Comparison of ENCODE assay signal across 19 cellular contexts in the genomic region with DNA sequence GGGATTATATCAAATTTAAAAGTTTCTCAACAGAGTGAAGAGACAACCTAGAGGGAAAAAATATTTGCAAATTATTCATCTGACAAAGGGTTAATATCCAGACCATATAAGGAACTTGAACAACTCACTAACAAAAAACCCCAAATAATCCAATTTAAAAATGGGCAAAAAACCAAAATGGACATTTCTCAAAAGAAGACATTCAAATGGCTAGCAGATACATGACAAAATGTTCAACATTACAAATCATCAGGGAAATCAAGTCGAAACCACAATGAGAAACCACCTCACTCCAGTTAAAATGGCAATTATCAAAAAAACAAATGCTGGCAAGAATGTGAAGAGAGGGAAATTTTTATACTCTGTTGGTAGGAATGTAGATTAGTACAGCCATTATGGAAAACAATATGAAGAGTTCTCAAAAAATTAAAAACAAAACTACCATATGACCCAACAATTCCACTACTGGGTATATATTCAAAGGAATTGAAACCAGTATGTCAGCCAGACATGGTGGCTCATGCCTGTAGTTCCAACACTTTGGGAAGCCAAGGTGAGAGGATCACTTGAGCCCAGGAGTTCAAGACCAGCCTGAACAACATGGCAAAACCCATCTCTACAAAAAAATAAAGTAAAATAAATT.
"Had no signal": no experiment of that assay in that cellular context is flagged by ENCODE, and none has a peak within 500 bp of the region (broad histone marks: within the 10 kb centered on the region; RNA-seq: fewer than 3 reads in every experiment).

No MANE protein-coding gene starts in this region.

- H3K4me3 Mint-ChIP-seq: activated CD4-positive, alpha-beta memory T cell treated with anti-CD3 and anti-CD28 coated beads for 36 hours; immature natural killer cell; nephron progenitor cell; stimulated activated naive B cell treated with anti-CD40 and anti-IgM and Interleukin-4, amounts not matched to agents 10 μg/mL and 1 μg/mL and 100 μg/mL, for 72 hours had no signal

- H3K27me3 ChIP-seq: foreskin keratinocyte, heart left ventricle, neutrophil, right lobe of liver, testis, transverse colon had no signal

- H3K4me3 ChIP-seq: heart left ventricle, right lobe of liver, testis, transverse colon had no signal

- H3K4me1 ChIP-seq: foreskin keratinocyte, right lobe of liver, testis had no signal

- H3K27me3 Mint-ChIP-seq: activated CD4-positive, alpha-beta memory T cell treated with anti-CD3 and anti-CD28 coated beads for 36 hours; stimulated activated naive B cell treated with anti-CD40 and anti-IgM and Interleukin-4, amounts not matched to agents 10 μg/mL and 1 μg/mL and 100 μg/mL, for 72 hours had no signal

- H3K36me3 ChIP-seq: heart left ventricle, neutrophil, right lobe of liver, transverse colon had no signal

- ATAC-seq: foreskin keratinocyte; heart left ventricle; left colon; right lobe of liver; stimulated activated naive B cell treated with anti-CD40 and anti-IgM and Interleukin-4, amounts not matched to agents 10 μg/mL and 1 μg/mL and 100 μg/mL, for 72 hours had no signal

- H3K27ac ChIP-seq: foreskin keratinocyte, heart left ventricle, neutrophil, right lobe of liver, testis, transverse colon had no signal

- H3K27ac Mint-ChIP-seq: activated CD4-positive, alpha-beta memory T cell treated with anti-CD3 and anti-CD28 coated beads for 36 hours; stimulated activated naive B cell treated with anti-CD40 and anti-IgM and Interleukin-4, amounts not matched to agents 10 μg/mL and 1 μg/mL and 100 μg/mL, for 72 hours had no signal

- DNase-seq: activated CD4-positive, alpha-beta memory T cell treated with anti-CD3 and anti-CD28 coated beads for 36 hours; activated CD4-positive, CD25-positive, alpha-beta regulatory T cell treated with anti-CD3 and anti-CD28 coated beads, Interleukin-2, amount 50 U/mL, for 72 hours; activated gamma-delta T cell treated with Interleukin-2 at 50 U/mL for 16 hours; amygdala; central memory CD4-positive, alpha-beta T cell; foreskin keratinocyte; heart left ventricle; hypothalamus; immature natural killer cell; kidney; left colon; mammary epithelial cell; nephron progenitor cell; right lobe of liver; stimulated activated naive B cell treated with anti-CD40 and anti-IgM and Interleukin-4, amounts not matched to agents 10 μg/mL and 1 μg/mL and 100 μg/mL, for 72 hours; T-helper 2 cell; testis; transverse colon had no signal

- H3K9me3 ChIP-seq: neutrophil, right lobe of liver, testis had no signal

- H3K4me1 Mint-ChIP-seq: nephron progenitor cell had no signal
